8 cellular contexts compared by ENCODE assay signal in the genomic region with DNA sequence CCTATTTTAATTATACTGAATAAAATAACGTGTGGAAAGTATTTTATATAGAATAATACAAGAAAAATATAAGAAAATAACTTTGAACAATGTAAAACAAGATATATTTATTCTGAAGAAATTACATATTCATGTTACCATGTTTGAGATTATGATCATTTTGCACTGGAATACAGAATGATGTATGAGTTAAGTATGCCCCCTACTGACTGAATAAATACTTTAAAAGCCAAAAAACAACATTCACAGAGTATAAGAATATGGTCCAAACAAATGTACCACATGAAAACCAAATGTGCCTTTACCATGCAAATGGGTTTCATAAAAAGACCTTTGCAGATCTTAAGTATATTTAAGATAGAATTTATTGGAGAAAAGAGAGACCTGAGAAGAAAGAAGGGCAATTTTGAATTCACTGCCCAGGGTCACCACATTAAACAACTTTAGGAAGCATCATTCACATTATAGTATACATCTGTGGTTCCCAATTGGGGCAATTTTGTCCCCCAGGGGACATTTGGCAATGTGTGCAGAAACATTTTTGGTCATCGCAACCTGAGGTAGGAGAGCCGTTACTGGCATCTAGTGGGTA.
DNase-seq lines count a peak whose midpoint lies in the region; ATAC-seq and TF ChIP-seq lines count a peak whose summit lies in the region.

No MANE protein-coding gene starts in this region.

- H3K27ac ChIP-seq in RWPE2 (ENCODE audit: poor library complexity, severe bottlenecking) (no peak overlapping the region), hepatocyte (no peak overlapping the region), suprapubic skin (no peak overlapping the region)

- no peaks in the 10 kb centered on the region for H3K27me3 ChIP-seq in BJ (ENCODE audit: control insufficient read depth, insufficient read depth, low read length)
- no peaks in the 10 kb centered on the region for H3K27me3 ChIP-seq in RWPE2 (ENCODE audit: insufficient read depth, poor library complexity, severe bottlenecking)
- H3K27me3 ChIP-seq in hepatocyte, result no peaks in the 10 kb centered on the region
- no peaks in the 10 kb centered on the region for H3K27me3 ChIP-seq in suprapubic skin

- H3K4me3 ChIP-seq in BJ (ENCODE audit: low read depth, low read length) (no peak overlapping the region), RWPE2 (ENCODE audit: severe bottlenecking) (no peak overlapping the region), hepatocyte (no peak overlapping the region), suprapubic skin (no peak overlapping the region)

- peak; percentile 34 for TF ChIP-seq CTCF in BJ (IDR thresholded peaks at IDR 0.05; ENCODE audit: insufficient read depth, low read depth, low read length)
- peak; percentile 62 for TF ChIP-seq CTCF in RWPE2 (IDR thresholded peaks at IDR 0.05; ENCODE audit: poor library complexity, severe bottlenecking)
- peak; percentile 46 for TF ChIP-seq CTCF in hepatocyte (IDR thresholded peaks at IDR 0.05; ENCODE audit: poor library complexity)
- no peak for TF ChIP-seq CTCF in suprapubic skin (IDR thresholded peaks at IDR 0.05)

- H3K9me3 ChIP-seq in RWPE2 (ENCODE audit: severe bottlenecking) (no peaks in the 10 kb centered on the region), hepatocyte (ENCODE audit: low read depth) (no peaks in the 10 kb centered on the region), suprapubic skin (no peaks in the 10 kb centered on the region)

- DNase-seq in BJ (ENCODE audit: low read depth), result no peak
- DNase-seq in RWPE2 (ENCODE audit: low spot score), result no peak
- no peak for DNase-seq in hepatocyte (ENCODE audit: low spot score)
- no peak for DNase-seq in suprapubic skin (ENCODE audit: low spot score in 2 of 2)
- no peak for DNase-seq in AG08396 (ENCODE audit: low spot score)
- DNase-seq in activated naive CD8-positive, alpha-beta T cell treated with anti-CD3 and anti-CD28 coated beads for 36 hours, result no peak

- TF ChIP-seq POLR2A in suprapubic skin (IDR thresholded peaks at IDR 0.05), result no peak

- H3K4me2 ChIP-seq in hepatocyte, result no peak overlapping the region

- H3K36me3 ChIP-seq in BJ (ENCODE audit: control insufficient read depth, insufficient read depth, low read length), result no peaks in the 10 kb centered on the region
- peaks cover 12% of the 10 kb centered on the region for H3K36me3 ChIP-seq in RWPE2 (ENCODE audit: low read depth)
- H3K36me3 ChIP-seq in hepatocyte (replicated peaks; ENCODE audit: insufficient read depth, low read depth), result no peaks in the 10 kb centered on the region
- peaks cover 12% of the 10 kb centered on the region for H3K36me3 ChIP-seq in suprapubic skin

- no peaks in the 10 kb centered on the region for H3K36me3 Mint-ChIP-seq in activated naive CD8-positive, alpha-beta T cell treated with anti-CD3 and anti-CD28 coated beads for 36 hours

- POLR2A ChIA-PET in BJ (lab: Charles Lee), result no interaction called here

- no peak for TF ChIP-seq EP300 in suprapubic skin (IDR thresholded peaks at IDR 0.05)

- H3K4me1 ChIP-seq in RWPE2 (ENCODE audit: insufficient read depth, poor library complexity, severe bottlenecking) (no peaks in the 10 kb centered on the region), hepatocyte (ENCODE audit: insufficient read depth) (no peaks in the 10 kb centered on the region), suprapubic skin (no peaks in the 10 kb centered on the region)

- ATAC-seq in GM18909 (IDR thresholded peaks at IDR 0.05; ENCODE audit: poor library complexity, unreplicated experiment), result peak; percentile 47
- peak; percentile 42; the same call in 1 of the 3 replicates for ATAC-seq in RWPE2 (ENCODE audit: low read depth)
- ATAC-seq in GM19035 (IDR thresholded peaks at IDR 0.05; ENCODE audit: unreplicated experiment), result no peak

- H4K20me1 ChIP-seq in hepatocyte (ENCODE audit: insufficient read depth, poor library complexity, severe bottlenecking), result no peaks in the 10 kb centered on the region

- no peak overlapping the region for H2AFZ ChIP-seq in hepatocyte

- no peak overlapping the region for H3K27ac Mint-ChIP-seq in activated naive CD8-positive, alpha-beta T cell treated with anti-CD3 and anti-CD28 coated beads for 36 hours

- no peaks in the 10 kb centered on the region for H3K79me2 ChIP-seq in hepatocyte

- peaks cover 3% of the 10 kb centered on the region for H3K4me1 Mint-ChIP-seq in activated naive CD8-positive, alpha-beta T cell treated with anti-CD3 and anti-CD28 coated beads for 36 hours

- CTCF ChIA-PET in BJ (lab: Yijun Ruan, JAX), result interaction anchor here (0.7 to 1.2 kb wide), 3 partner anchors 195 to 313 kb away, joined by 3 to 6 read pairs (median 3); no protein-coding TSS in a partner anchor

- H3K9me2 ChIP-seq in hepatocyte (replicated peaks; ENCODE audit: insufficient read depth), result no peaks in the 10 kb centered on the region

- peaks cover 3% of the 10 kb centered on the region for H3K9me3 Mint-ChIP-seq in activated naive CD8-positive, alpha-beta T cell treated with anti-CD3 and anti-CD28 coated beads for 36 hours

- H3K27me3 Mint-ChIP-seq in activated naive CD8-positive, alpha-beta T cell treated with anti-CD3 and anti-CD28 coated beads for 36 hours, result no peaks in the 10 kb centered on the region

- H3K4me3 Mint-ChIP-seq in activated naive CD8-positive, alpha-beta T cell treated with anti-CD3 and anti-CD28 coated beads for 36 hours, result no peak overlapping the region

- 92% methylated on average over 3 of the region's 3 CpGs for WGBS in hepatocyte (ENCODE audit: low lambda C conversion rate, missing lambda C conversion rate)
- WGBS in suprapubic skin, result 87% methylated on average over 3 of the region's 3 CpGs

Comparison
In these comparisons a context has a peak if more than half of its experiments do, and no peak if none do; other contexts are left out.
1. CTCF ChIP-seq: peak in BJ (single experiment), RWPE2 (single experiment) and hepatocyte (single experiment); none in suprapubic skin (0 of 2).